ENCODE assay signal across 23 cellular contexts in genomic region chr6:130758818-130759217, GRCh38.
"Had no signal": no experiment of that assay in that cellular context is flagged by ENCODE, and none has a peak within 500 bp of the region (broad histone marks: within the 10 kb centered on the region; RNA-seq: fewer than 3 reads in every experiment).

No MANE protein-coding gene starts in this region.

- H3K27ac ChIP-seq: esophagus muscularis mucosa, foreskin keratinocyte, left ventricle myocardium inferior, parathyroid adenoma, psoas muscle, suprapubic skin, tibial artery, upper lobe of right lung had no signal

- H3K36me3 ChIP-seq: esophagus muscularis mucosa, left ventricle myocardium inferior, suprapubic skin, tibial artery, upper lobe of right lung had no signal

- H3K27me3 ChIP-seq: esophagus muscularis mucosa, suprapubic skin, tibial artery, upper lobe of right lung had no signal

- H3K4me3 Mint-ChIP-seq: activated CD4-positive, alpha-beta T cell treated with anti-CD3 and anti-CD28 coated beads for 36 hours; activated naive CD4-positive, alpha-beta T cell treated with anti-CD3 and anti-CD28 coated beads for 36 hours; dendritic cell treated with granulocyte-macrophage colony-stimulating factor and Interleukin-4, amounts not matched to agents 40 ng/mL and 50 ng/mL, for 4 days had no signal

- DNase-seq: activated CD4-positive, alpha-beta T cell treated with anti-CD3 and anti-CD28 coated beads for 36 hours; activated CD4-positive, alpha-beta T cell treated with anti-CD3 and anti-CD28 coated beads, Interleukin-2, amount 50 U/mL, for 48 hours; activated CD4-positive, CD25-positive, alpha-beta regulatory T cell; activated effector memory CD4-positive, alpha-beta T cell treated with anti-CD3 and anti-CD28 coated beads, Interleukin-2, amount 50 U/mL, for 16 hours; activated naive CD4-positive, alpha-beta T cell treated with anti-CD3 and anti-CD28 coated beads for 36 hours; amniotic stem cell; central memory CD4-positive, alpha-beta T cell; foreskin keratinocyte; left ventricle myocardium inferior; mesendoderm; nucleus accumbens; psoas muscle; stimulated activated CD4-positive, alpha-beta T cell treated with anti-CD3 and anti-CD28 coated beads, Interleukin-15, amount 100 ng/mL, for 24 hours; stimulated activated CD4-positive, alpha-beta T cell treated with anti-CD3 and anti-CD28 coated beads, Interleukin-2, amount 100 ng/mL, for 24 hours; stimulated activated naive CD4-positive, alpha-beta T cell; tibial artery; upper lobe of right lung had no signal

- H3K27ac Mint-ChIP-seq: activated CD4-positive, alpha-beta T cell treated with anti-CD3 and anti-CD28 coated beads for 36 hours; activated naive CD4-positive, alpha-beta T cell treated with anti-CD3 and anti-CD28 coated beads for 36 hours; dendritic cell treated with granulocyte-macrophage colony-stimulating factor and Interleukin-4, amounts not matched to agents 40 ng/mL and 50 ng/mL, for 4 days had no signal

- H3K9ac ChIP-seq: parathyroid adenoma had no signal

- FAIRE-seq: islet of Langerhans had no signal

- H3K79me2 ChIP-seq: parathyroid adenoma had no signal

- H2AFZ ChIP-seq: parathyroid adenoma had no signal

- ATAC-seq: activated CD4-positive, alpha-beta T cell treated with anti-CD3 and anti-CD28 coated beads for 36 hours; foreskin keratinocyte; psoas muscle; upper lobe of right lung had no signal

- H3K9me3 ChIP-seq: esophagus muscularis mucosa, left ventricle myocardium inferior, psoas muscle, suprapubic skin, tibial artery, upper lobe of right lung had no signal

- H3K4me3 ChIP-seq: esophagus muscularis mucosa, left ventricle myocardium inferior, lung, psoas muscle, suprapubic skin, tibial artery, upper lobe of right lung had no signal

- H3K4me1 ChIP-seq: esophagus muscularis mucosa, foreskin keratinocyte, left ventricle myocardium inferior, parathyroid adenoma, psoas muscle, suprapubic skin, tibial artery, upper lobe of right lung had no signal

- H3K9me3 Mint-ChIP-seq: activated naive CD4-positive, alpha-beta T cell treated with anti-CD3 and anti-CD28 coated beads for 36 hours; dendritic cell treated with granulocyte-macrophage colony-stimulating factor and Interleukin-4, amounts not matched to agents 40 ng/mL and 50 ng/mL, for 4 days had no signal
